ENCODE assay signal across 25 cellular contexts in genomic region chr1:97571760-97572159, GRCh38.
"Had no signal": no experiment of that assay in that cellular context is flagged by ENCODE, and none has a peak within 500 bp of the region (broad histone marks: within the 10 kb centered on the region; RNA-seq: fewer than 3 reads in every experiment).

No MANE protein-coding gene starts in this region.

- H3K9me3 ChIP-seq: gastroesophageal sphincter, heart left ventricle, pancreas, right lobe of liver, thoracic aorta, tibial nerve, upper lobe of left lung had no signal

- H2AFZ ChIP-seq: hepatocyte had no signal

- DNase-seq: cortex of kidney; dorsolateral prefrontal cortex; effector CD4-positive, alpha-beta T cell; foreskin keratinocyte; heart left ventricle; kidney; mesendoderm; midbrain; naive thymus-derived CD4-positive, alpha-beta T cell; nephron progenitor cell; nucleus accumbens; pancreas; retina; right lobe of liver; small intestine; stimulated activated CD4-positive, alpha-beta T cell treated with anti-CD3 and anti-CD28 coated beads, Interleukin-15, amount 100 ng/mL, for 24 hours; stimulated activated CD4-positive, alpha-beta T cell treated with anti-CD3 and anti-CD28 coated beads, Interleukin-2, amount 100 ng/mL, for 48 hours; stimulated activated naive B cell treated with anti-CD40 and anti-IgM and Interleukin-4, amounts not matched to agents 10 μg/mL and 1 μg/mL and 100 μg/mL, for 72 hours; upper lobe of left lung had no signal

- H3K4me3 ChIP-seq: dorsolateral prefrontal cortex, gastroesophageal sphincter, heart left ventricle, hepatocyte, pancreas, right lobe of liver, thoracic aorta, tibial nerve, upper lobe of left lung had no signal

- H3K4me1 ChIP-seq: foreskin keratinocyte, gastroesophageal sphincter, heart left ventricle, pancreas, right lobe of liver, tibial nerve, upper lobe of left lung had no signal

- H3K4me2 ChIP-seq: hepatocyte had no signal

- H3K79me2 ChIP-seq: hepatocyte had no signal

- H3K4me3 Mint-ChIP-seq: naive thymus-derived CD4-positive, alpha-beta T cell; nephron progenitor cell; stimulated activated naive B cell treated with anti-CD40 and anti-IgM and Interleukin-4, amounts not matched to agents 10 μg/mL and 1 μg/mL and 100 μg/mL, for 72 hours; stimulated activated naive CD8-positive, alpha-beta T cell treated with anti-CD3 and anti-CD28 coated beads, Interleukin-15, Interleukin-2, amounts not matched to agents 100 ng/mL and 50 ng/mL, for 24 hours had no signal

- H3K27ac ChIP-seq: dorsolateral prefrontal cortex, foreskin keratinocyte, gastroesophageal sphincter, heart left ventricle, hepatocyte, pancreas, right lobe of liver, thoracic aorta, tibial nerve, upper lobe of left lung had no signal

- H3K27me3 ChIP-seq: dorsolateral prefrontal cortex, foreskin keratinocyte, gastroesophageal sphincter, heart left ventricle, hepatocyte, pancreas, right lobe of liver, tibial nerve, upper lobe of left lung had no signal

- ATAC-seq: foreskin keratinocyte; gastroesophageal sphincter; heart left ventricle; left lobe of liver; naive thymus-derived CD4-positive, alpha-beta T cell; pancreas; right lobe of liver; stimulated activated naive B cell treated with anti-CD40 and anti-IgM and Interleukin-4, amounts not matched to agents 10 μg/mL and 1 μg/mL and 100 μg/mL, for 72 hours had no signal

- H3K4me1 Mint-ChIP-seq: naive thymus-derived CD4-positive, alpha-beta T cell; stimulated activated naive B cell treated with anti-CD40 and anti-IgM and Interleukin-4, amounts not matched to agents 10 μg/mL and 1 μg/mL and 100 μg/mL, for 72 hours had no signal

- H3K36me3 ChIP-seq: gastroesophageal sphincter, pancreas, thoracic aorta, tibial nerve had no signal

- H3K9me3 Mint-ChIP-seq: naive thymus-derived CD4-positive, alpha-beta T cell; nephron progenitor cell; stimulated activated naive B cell treated with anti-CD40 and anti-IgM and Interleukin-4, amounts not matched to agents 10 μg/mL and 1 μg/mL and 100 μg/mL, for 72 hours; stimulated activated naive CD8-positive, alpha-beta T cell treated with anti-CD3 and anti-CD28 coated beads, Interleukin-15, Interleukin-2, amounts not matched to agents 100 ng/mL and 50 ng/mL, for 24 hours had no signal

- H3K27ac Mint-ChIP-seq: nephron progenitor cell; stimulated activated naive B cell treated with anti-CD40 and anti-IgM and Interleukin-4, amounts not matched to agents 10 μg/mL and 1 μg/mL and 100 μg/mL, for 72 hours; stimulated activated naive CD8-positive, alpha-beta T cell treated with anti-CD3 and anti-CD28 coated beads, Interleukin-15, Interleukin-2, amounts not matched to agents 100 ng/mL and 50 ng/mL, for 24 hours had no signal

- H3K27me3 Mint-ChIP-seq: naive thymus-derived CD4-positive, alpha-beta T cell; stimulated activated naive B cell treated with anti-CD40 and anti-IgM and Interleukin-4, amounts not matched to agents 10 μg/mL and 1 μg/mL and 100 μg/mL, for 72 hours; stimulated activated naive CD8-positive, alpha-beta T cell treated with anti-CD3 and anti-CD28 coated beads, Interleukin-15, Interleukin-2, amounts not matched to agents 100 ng/mL and 50 ng/mL, for 24 hours had no signal
